9 cellular contexts compared by ENCODE assay signal in the genomic region with DNA sequence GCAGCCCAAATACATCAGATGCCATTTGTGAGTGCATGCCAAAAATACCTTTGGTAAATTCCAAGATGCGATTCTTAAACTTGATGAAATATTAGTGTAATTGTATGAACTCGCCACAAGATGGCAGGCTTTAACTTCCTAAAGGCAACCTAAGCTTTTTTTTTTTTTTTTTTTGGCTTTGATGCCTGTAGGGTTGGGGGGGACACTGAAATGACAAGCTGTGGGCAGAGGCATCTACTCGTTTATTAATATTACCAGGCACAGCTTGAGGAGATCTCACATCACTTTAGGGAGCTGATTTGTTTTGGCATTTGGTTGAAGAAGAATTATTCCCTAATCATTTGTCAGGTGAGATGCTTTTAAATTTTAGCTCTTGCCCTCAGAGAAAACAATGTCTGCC.
DNase-seq lines count a peak whose midpoint lies in the region; ATAC-seq and TF ChIP-seq lines count a peak whose summit lies in the region.
"Had no signal": no experiment of that assay in that cellular context is flagged by ENCODE, and none has a peak within 500 bp of the region (broad histone marks: within the 10 kb centered on the region; RNA-seq: fewer than 3 reads in every experiment).

No MANE protein-coding gene starts in this region.

- H3K36me3 Mint-ChIP-seq in activated T-helper 17 cell treated with anti-CD3 and anti-CD28 coated beads, Interleukin-2, amount 50 U/mL, for 72 hours (ENCODE audit: low read depth): no peaks in the 10 kb centered on the region

- H3K27ac ChIP-seq in AG04450 (ENCODE audit: low read depth, low read length) (no peak overlapping the region), SU-DHL-6 (ENCODE audit: low read depth, low read length) (no peak overlapping the region), psoas muscle (no peak overlapping the region)
- H3K27ac ChIP-seq: neutrophil had no signal

- no peak overlapping the region for H3K4me2 ChIP-seq in SU-DHL-6 (ENCODE audit: low read depth, low read length, poor library complexity, severe bottlenecking)

- peak in 1 of 4 donors; percentile 44 for ATAC-seq in psoas muscle
- no peak for ATAC-seq in activated T-helper 17 cell treated with anti-CD3 and anti-CD28 coated beads, Interleukin-2, amount 50 U/mL, for 72 hours (replicated peaks)

- H4K20me1 ChIP-seq in SU-DHL-6 (ENCODE audit: low read depth, low read length): no peaks in the 10 kb centered on the region

- CTCF ChIA-PET in AG04450 (lab: Charles Lee): interaction anchor here (0.5 to 3.0 kb wide), 63 partner anchors 8 to 1362 kb away, joined by 3 to 31 read pairs (median 5); partner anchors contain the start of genes ATP6V1D, EIF2S1 and PIGH

- H3K4me3 ChIP-seq in AG04450 (ENCODE audit: low read depth, low read length): no peak overlapping the region
- H3K4me3 ChIP-seq in SU-DHL-6 (ENCODE audit: insufficient read depth, low read length, poor library complexity, severe bottlenecking): no peak overlapping the region
- H3K4me3 ChIP-seq in fibroblast of the aortic adventitia (ENCODE audit: low read depth, low read length): no peak overlapping the region
- no peak overlapping the region for H3K4me3 ChIP-seq in psoas muscle

- H3K9me3 ChIP-seq in AG04450 (ENCODE audit: control insufficient read depth, insufficient read depth, low read length): no peaks in the 10 kb centered on the region
- H3K9me3 ChIP-seq in SU-DHL-6 (ENCODE audit: insufficient read depth, low read length): no peaks in the 10 kb centered on the region
- H3K9me3 ChIP-seq in psoas muscle: no peaks in the 10 kb centered on the region
- H3K9me3 ChIP-seq: neutrophil had no signal

- H3K9me2 ChIP-seq in SU-DHL-6 (replicated peaks; ENCODE audit: insufficient read depth, low read length): no peaks in the 10 kb centered on the region

- no peaks in the 10 kb centered on the region for H3K4me1 ChIP-seq in psoas muscle

- no peak overlapping the region for H3K9ac ChIP-seq in SU-DHL-6 (ENCODE audit: low read length)

- H3K27me3 ChIP-seq in AG04450 (ENCODE audit: control insufficient read depth, insufficient read depth, low read length): no peaks in the 10 kb centered on the region
- no peaks in the 10 kb centered on the region for H3K27me3 ChIP-seq in SU-DHL-6 (ENCODE audit: low read length)
- no peaks in the 10 kb centered on the region for H3K27me3 ChIP-seq in psoas muscle (ENCODE audit: insufficient read depth in 3 of 3, low read length in 2 of 3)
- H3K27me3 ChIP-seq: neutrophil had no signal

- no peaks in the 10 kb centered on the region for H3K79me2 ChIP-seq in SU-DHL-6 (ENCODE audit: insufficient read depth, low read length)

- no peak overlapping the region for H3K27ac Mint-ChIP-seq in activated T-helper 17 cell treated with anti-CD3 and anti-CD28 coated beads, Interleukin-2, amount 50 U/mL, for 72 hours

- peak; percentile 71 for TF ChIP-seq CTCF in AG04450 (IDR thresholded peaks at IDR 0.05; ENCODE audit: low read depth, low read length)
- TF ChIP-seq CTCF in SU-DHL-6 (IDR thresholded peaks at IDR 0.05; ENCODE audit: insufficient read depth, low read length, poor library complexity, severe bottlenecking): peak; percentile 26
- peak; percentile 50 for TF ChIP-seq CTCF in fibroblast of the aortic adventitia (IDR thresholded peaks at IDR 0.05; ENCODE audit: insufficient read depth, low read length)
- peak; percentile 71 for TF ChIP-seq CTCF in psoas muscle (IDR thresholded peaks at IDR 0.05)

- H3K27me3 Mint-ChIP-seq in activated T-helper 17 cell treated with anti-CD3 and anti-CD28 coated beads, Interleukin-2, amount 50 U/mL, for 72 hours: no peaks in the 10 kb centered on the region

- H3F3A ChIP-seq in SU-DHL-6 (ENCODE audit: insufficient read depth): no peaks in the 10 kb centered on the region

- H3K4me3 Mint-ChIP-seq in activated T-helper 17 cell treated with anti-CD3 and anti-CD28 coated beads, Interleukin-2, amount 50 U/mL, for 72 hours: no peak overlapping the region

- intact Hi-C loops in psoas muscle (cut with DNase I): loop anchor here in 1 of 2 donors (5.0 kb wide), 1 partner anchor 133 kb away; no protein-coding TSS in a partner anchor

- WGBS in psoas muscle, 3 donors: 0 to 2% (median 0%) methylated on average over 3 of the region's 3 CpGs

- H3K36me3 ChIP-seq in SU-DHL-6 (ENCODE audit: low read length) (no peaks in the 10 kb centered on the region), psoas muscle (ENCODE audit: insufficient read depth in 1 of 2, low read depth in 1 of 2) (no peaks in the 10 kb centered on the region)
- H3K36me3 ChIP-seq: neutrophil had no signal

- DNase-seq in AG04450 (ENCODE audit: low read depth, low spot score): peak; percentile 50
- peak; percentile 43 for DNase-seq in ELF-1 (ENCODE audit: low read depth, low spot score)
- DNase-seq in NCI-H1092 treated with DMSO at 0.1 percent for 48 hours (lab: John Stamatoyannopoulos, UW): peak; percentile 80
- DNase-seq in fibroblast of the aortic adventitia (ENCODE audit: low read depth): peak; percentile 81
- no peak for DNase-seq in psoas muscle
- DNase-seq in UCSD-AML1 (lab: John Stamatoyannopoulos, UW; ENCODE audit: unreplicated experiment): no peak

- POLR2A ChIA-PET in AG04450 (lab: Yijun Ruan, JAX): no interaction called here

- no peaks in the 10 kb centered on the region for H3K9me3 Mint-ChIP-seq in activated T-helper 17 cell treated with anti-CD3 and anti-CD28 coated beads, Interleukin-2, amount 50 U/mL, for 72 hours

- H3K4me1 Mint-ChIP-seq in activated T-helper 17 cell treated with anti-CD3 and anti-CD28 coated beads, Interleukin-2, amount 50 U/mL, for 72 hours: no peaks in the 10 kb centered on the region

- no peak overlapping the region for H2AFZ ChIP-seq in SU-DHL-6 (ENCODE audit: low read depth, low read length, severe bottlenecking)

Comparison
In these comparisons a context has a peak if more than half of its experiments do, and no peak if none do; other contexts are left out.
1. DNase-seq: peak in AG04450 (single experiment), ELF-1 (single experiment), NCI-H1092 treated with DMSO at 0.1 percent for 48 hours (single experiment) and fibroblast of the aortic adventitia (single experiment); none in psoas muscle (0 of 2) and UCSD-AML1 (single experiment).
2. Peak in every context shown above with its lines, with median percentiles within 50 percentile points of each other: CTCF ChIP-seq.